1 cellular context compared by ENCODE assay signal in the genomic region with DNA sequence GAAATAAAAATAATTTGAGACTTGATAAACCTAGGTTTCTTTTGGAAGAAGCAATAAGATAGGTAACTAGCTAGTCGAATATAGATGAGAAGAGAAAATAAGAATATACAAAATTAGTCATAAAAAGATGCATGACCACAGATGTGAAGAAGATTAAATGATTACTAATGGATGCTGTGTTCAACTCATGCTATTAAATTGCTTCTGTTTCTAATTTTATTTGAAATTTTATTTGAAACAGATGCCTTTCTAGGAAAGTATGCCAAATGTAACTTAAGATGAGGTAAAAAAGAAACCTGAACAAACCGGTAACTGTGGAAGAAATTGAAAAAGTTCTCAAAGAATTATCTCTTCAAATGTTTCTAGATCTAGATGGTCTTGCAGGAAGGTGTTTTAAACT.
A peak's percentile ranks its signal among the peaks of the same experiment; 100 is the strongest.
TF ChIP-seq lines count a peak whose summit lies in the region.

No MANE protein-coding gene starts in this region.

TF ChIP-seq in SK-N-SH, 30 proteins besides CTCF, POLR2A, EP300 and RAD21 (continued from another document):
- TF ChIP-seq, protein P1, sequence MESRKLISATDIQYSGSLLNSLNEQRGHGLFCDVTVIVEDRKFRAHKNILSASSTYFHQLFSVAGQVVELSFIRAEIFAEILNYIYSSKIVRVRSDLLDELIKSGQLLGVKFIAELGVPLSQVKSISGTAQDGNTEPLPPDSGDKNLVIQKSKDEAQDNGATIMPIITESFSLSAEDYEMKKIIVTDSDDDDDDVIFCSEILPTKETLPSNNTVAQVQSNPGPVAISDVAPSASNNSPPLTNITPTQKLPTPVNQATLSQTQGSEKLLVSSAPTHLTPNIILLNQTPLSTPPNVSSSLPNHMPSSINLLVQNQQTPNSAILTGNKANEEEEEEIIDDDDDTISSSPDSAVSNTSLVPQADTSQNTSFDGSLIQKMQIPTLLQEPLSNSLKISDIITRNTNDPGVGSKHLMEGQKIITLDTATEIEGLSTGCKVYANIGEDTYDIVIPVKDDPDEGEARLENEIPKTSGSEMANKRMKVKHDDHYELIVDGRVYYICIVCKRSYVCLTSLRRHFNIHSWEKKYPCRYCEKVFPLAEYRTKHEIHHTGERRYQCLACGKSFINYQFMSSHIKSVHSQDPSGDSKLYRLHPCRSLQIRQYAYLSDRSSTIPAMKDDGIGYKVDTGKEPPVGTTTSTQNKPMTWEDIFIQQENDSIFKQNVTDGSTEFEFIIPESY (IDR thresholded peaks at IDR 0.05; ENCODE audit: borderline replicate concordance, low read depth): no peak
- TF ChIP-seq FOXJ3 (CRISPR knock-in tag; IDR thresholded peaks at IDR 0.05) (no peak), GATA2 (CRISPR knock-in tag; IDR thresholded peaks at IDR 0.05) (no peak), TAF1 (IDR thresholded peaks at IDR 0.05; ENCODE audit: borderline replicate concordance, low read depth, low read length) (no peak), TEAD4 (IDR thresholded peaks at IDR 0.05; ENCODE audit: borderline replicate concordance, insufficient read depth) (peak; percentile 45; the same call in 1 of the 2 replicates), GABPA (IDR thresholded peaks at IDR 0.05; ENCODE audit: low read depth) (no peak), TCF12 (IDR thresholded peaks at IDR 0.05) (peak; percentile 98), MXI1 (IDR thresholded peaks at IDR 0.05; ENCODE audit: low read depth, low read length) (no peak)
- TF ChIP-seq, protein P2, sequence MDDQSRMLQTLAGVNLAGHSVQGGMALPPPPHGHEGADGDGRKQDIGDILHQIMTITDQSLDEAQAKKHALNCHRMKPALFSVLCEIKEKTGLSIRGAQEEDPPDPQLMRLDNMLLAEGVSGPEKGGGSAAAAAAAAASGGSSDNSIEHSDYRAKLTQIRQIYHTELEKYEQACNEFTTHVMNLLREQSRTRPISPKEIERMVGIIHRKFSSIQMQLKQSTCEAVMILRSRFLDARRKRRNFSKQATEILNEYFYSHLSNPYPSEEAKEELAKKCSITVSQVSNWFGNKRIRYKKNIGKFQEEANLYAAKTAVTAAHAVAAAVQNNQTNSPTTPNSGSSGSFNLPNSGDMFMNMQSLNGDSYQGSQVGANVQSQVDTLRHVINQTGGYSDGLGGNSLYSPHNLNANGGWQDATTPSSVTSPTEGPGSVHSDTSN (IDR thresholded peaks at IDR 0.05): peak; percentile 35
- TF ChIP-seq, protein P3, sequence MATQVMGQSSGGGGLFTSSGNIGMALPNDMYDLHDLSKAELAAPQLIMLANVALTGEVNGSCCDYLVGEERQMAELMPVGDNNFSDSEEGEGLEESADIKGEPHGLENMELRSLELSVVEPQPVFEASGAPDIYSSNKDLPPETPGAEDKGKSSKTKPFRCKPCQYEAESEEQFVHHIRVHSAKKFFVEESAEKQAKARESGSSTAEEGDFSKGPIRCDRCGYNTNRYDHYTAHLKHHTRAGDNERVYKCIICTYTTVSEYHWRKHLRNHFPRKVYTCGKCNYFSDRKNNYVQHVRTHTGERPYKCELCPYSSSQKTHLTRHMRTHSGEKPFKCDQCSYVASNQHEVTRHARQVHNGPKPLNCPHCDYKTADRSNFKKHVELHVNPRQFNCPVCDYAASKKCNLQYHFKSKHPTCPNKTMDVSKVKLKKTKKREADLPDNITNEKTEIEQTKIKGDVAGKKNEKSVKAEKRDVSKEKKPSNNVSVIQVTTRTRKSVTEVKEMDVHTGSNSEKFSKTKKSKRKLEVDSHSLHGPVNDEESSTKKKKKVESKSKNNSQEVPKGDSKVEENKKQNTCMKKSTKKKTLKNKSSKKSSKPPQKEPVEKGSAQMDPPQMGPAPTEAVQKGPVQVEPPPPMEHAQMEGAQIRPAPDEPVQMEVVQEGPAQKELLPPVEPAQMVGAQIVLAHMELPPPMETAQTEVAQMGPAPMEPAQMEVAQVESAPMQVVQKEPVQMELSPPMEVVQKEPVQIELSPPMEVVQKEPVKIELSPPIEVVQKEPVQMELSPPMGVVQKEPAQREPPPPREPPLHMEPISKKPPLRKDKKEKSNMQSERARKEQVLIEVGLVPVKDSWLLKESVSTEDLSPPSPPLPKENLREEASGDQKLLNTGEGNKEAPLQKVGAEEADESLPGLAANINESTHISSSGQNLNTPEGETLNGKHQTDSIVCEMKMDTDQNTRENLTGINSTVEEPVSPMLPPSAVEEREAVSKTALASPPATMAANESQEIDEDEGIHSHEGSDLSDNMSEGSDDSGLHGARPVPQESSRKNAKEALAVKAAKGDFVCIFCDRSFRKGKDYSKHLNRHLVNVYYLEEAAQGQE (IDR thresholded peaks at IDR 0.05; ENCODE audit: low read depth, low read length): no peak
